ENCODE assay signal across 20 cellular contexts in genomic region chr9:106897223-106897622, GRCh38. TPM values are rescaled to one million over a fixed set of nuclear protein-coding genes. Genes with fewer than 3 reads are reported as not detected.
DNase-seq lines count a peak whose midpoint lies in the region; FAIRE-seq and TF ChIP-seq lines count a peak whose summit lies in the region.
"Had no signal": no experiment of that assay in that cellular context is flagged by ENCODE, and none has a peak within 500 bp of the region (broad histone marks: within the 10 kb centered on the region; RNA-seq: fewer than 3 reads in every experiment).

No MANE protein-coding gene starts in this region.

- H3K4me3 ChIP-seq in fibroblast of lung (replicated peaks in 1 of 4; ENCODE audit: control extremely low read depth in 1 of 4, insufficient read depth in 1 of 4, low read depth in 3 of 4, low read length in 4 of 4) (no peak overlapping the region), mesendoderm (ENCODE audit: low read length) (no peak overlapping the region)
- H3K4me3 ChIP-seq: GM23338, lung had no signal

- no peak overlapping the region for H4K5ac ChIP-seq in mesendoderm (ENCODE audit: low read length)

- H4K20me1 ChIP-seq in fibroblast of lung (ENCODE audit: control insufficient read depth, extremely low read depth, insufficient read depth, low read length) = no peaks in the 10 kb centered on the region

- H3K56ac ChIP-seq in mesendoderm (ENCODE audit: low read length) = no peak overlapping the region

- H3K27me3 Mint-ChIP-seq in neural crest cell (ENCODE audit: low read depth) = no peaks in the 10 kb centered on the region
- H3K27me3 Mint-ChIP-seq: activated CD4-positive, alpha-beta T cell treated with anti-CD3 and anti-CD28 coated beads, Interleukin-2, amount 10 ng/mL, durations not matched to agents 24 days and 14 days; stimulated activated naive CD8-positive, alpha-beta T cell treated with anti-CD3 and anti-CD28 coated beads, Interleukin-15, Interleukin-2, amounts not matched to agents 100 ng/mL and 50 ng/mL, for 24 hours had no signal

- H2BK5ac ChIP-seq in mesendoderm (ENCODE audit: low read length) = no peak overlapping the region

- H3K79me2 ChIP-seq in fibroblast of lung (ENCODE audit: control insufficient read depth, insufficient read depth, low read length) = peaks cover 16% of the 10 kb centered on the region
- H3K79me2 ChIP-seq in mesendoderm (ENCODE audit: control insufficient read depth, insufficient read depth, low read length) = peaks cover 40% of the 10 kb centered on the region

- no peaks in the 10 kb centered on the region for H3K9me3 ChIP-seq in fibroblast of lung (ENCODE audit: control insufficient read depth, insufficient read depth, low read depth, low read length)

- no peak overlapping the region for H3K18ac ChIP-seq in mesendoderm (ENCODE audit: low read length)

- no peak overlapping the region for H3K9ac ChIP-seq in fibroblast of lung (ENCODE audit: insufficient read depth, low read length)
- no peak overlapping the region for H3K9ac ChIP-seq in mesendoderm (ENCODE audit: low read length)

- peak overlapping the region; percentile 24 for H3K4me3 Mint-ChIP-seq in neural crest cell
- H3K4me3 Mint-ChIP-seq: activated CD4-positive, alpha-beta T cell treated with anti-CD3 and anti-CD28 coated beads, Interleukin-2, amount 10 ng/mL, durations not matched to agents 24 days and 14 days; GM23338; immature natural killer cell; stimulated activated naive CD8-positive, alpha-beta T cell treated with anti-CD3 and anti-CD28 coated beads, Interleukin-15, Interleukin-2, amounts not matched to agents 100 ng/mL and 50 ng/mL, for 24 hours had no signal

- no peak overlapping the region for H2BK120ac ChIP-seq in mesendoderm (ENCODE audit: low read depth, low read length)

- WGBS in mesendoderm (ENCODE audit: extremely low coverage, insufficient coverage, low lambda C conversion rate) = no CpG with 5 or more reads among the region's 1 CpG

- peak overlapping the region; percentile 14 for H3K27ac Mint-ChIP-seq in neural crest cell (ENCODE audit: unreplicated experiment)
- H3K27ac Mint-ChIP-seq: activated CD4-positive, alpha-beta T cell treated with anti-CD3 and anti-CD28 coated beads, Interleukin-2, amount 10 ng/mL, durations not matched to agents 24 days and 14 days; immature natural killer cell; stimulated activated naive CD8-positive, alpha-beta T cell treated with anti-CD3 and anti-CD28 coated beads, Interleukin-15, Interleukin-2, amounts not matched to agents 100 ng/mL and 50 ng/mL, for 24 hours had no signal

- H3K23ac ChIP-seq in mesendoderm (ENCODE audit: low read length) = no peak overlapping the region

- FAIRE-seq in GM12891 (lab: Jason Lieb, UNC) = no peak
- FAIRE-seq: G401.6 had no signal

- TF ChIP-seq CTCF in fibroblast of lung (conservative IDR thresholded peaks at IDR 0.05 in 1 of 2, IDR thresholded peaks at IDR 0.05 in 1 of 2; ENCODE audit: low read depth in 1 of 2, low read length in 2 of 2) (no peak), neural crest cell (conservative IDR thresholded peaks at IDR 0.05) (no peak)

- peaks cover 8% of the 10 kb centered on the region for H3K79me1 ChIP-seq in mesendoderm (ENCODE audit: low read length)

- no peak overlapping the region for H2AFZ ChIP-seq in fibroblast of lung (ENCODE audit: low read length)
- H2AFZ ChIP-seq: GM23338 had no signal

- no peak for TF ChIP-seq POLR2A in GM12891 (IDR thresholded peaks at IDR 0.05; ENCODE audit: low read depth, low read length)

- H2AK5ac ChIP-seq in mesendoderm (ENCODE audit: low read length) = no peak overlapping the region

- H3K36me3 Mint-ChIP-seq in neural crest cell (ENCODE audit: low read depth) = peaks cover 57% of the 10 kb centered on the region
- H3K36me3 Mint-ChIP-seq: immature natural killer cell had no signal

- no peaks in the 10 kb centered on the region for H3K27me3 ChIP-seq in fibroblast of lung (ENCODE audit: control insufficient read depth, insufficient read depth, low read length)
- no peaks in the 10 kb centered on the region for H3K27me3 ChIP-seq in mesendoderm (ENCODE audit: insufficient read depth, low read length, poor library complexity)

- H3K4ac ChIP-seq in mesendoderm (ENCODE audit: low read depth, low read length) = no peak overlapping the region

- H3K36me3 ChIP-seq in fibroblast of lung (ENCODE audit: control insufficient read depth, insufficient read depth, low read length) (no peaks in the 10 kb centered on the region), mesendoderm (ENCODE audit: control insufficient read depth, insufficient read depth, low read length) (no peaks in the 10 kb centered on the region)

- H3K4me1 ChIP-seq in fibroblast of lung (ENCODE audit: control insufficient read depth, extremely low read depth, insufficient read depth, low read length) = peaks cover 19% of the 10 kb centered on the region
- H3K4me1 ChIP-seq in mesendoderm (ENCODE audit: control insufficient read depth, low read depth, low read length) = peaks cover 7% of the 10 kb centered on the region

- peaks cover 21% of the 10 kb centered on the region for H3K9me3 Mint-ChIP-seq in neural crest cell

- no peak overlapping the region for H4K8ac ChIP-seq in mesendoderm (ENCODE audit: low read depth, low read length)

- H3K27ac ChIP-seq in fibroblast of lung (ENCODE audit: insufficient read depth, low read length) (no peak overlapping the region), mesendoderm (ENCODE audit: low read depth, low read length) (no peak overlapping the region)
- H3K27ac ChIP-seq: HL-60 had no signal

- no peak overlapping the region for H2BK15ac ChIP-seq in mesendoderm (replicated peaks; ENCODE audit: low read depth)

- peaks cover 55% of the 10 kb centered on the region for H3K4me1 Mint-ChIP-seq in neural crest cell
- H3K4me1 Mint-ChIP-seq: activated CD4-positive, alpha-beta T cell treated with anti-CD3 and anti-CD28 coated beads, Interleukin-2, amount 10 ng/mL, durations not matched to agents 24 days and 14 days; immature natural killer cell had no signal

- H3K4me2 ChIP-seq in fibroblast of lung (ENCODE audit: extremely low read depth, insufficient read depth, low read length) (no peak overlapping the region), mesendoderm (ENCODE audit: low read length) (no peak overlapping the region)
- H3K4me2 ChIP-seq: GM23338 had no signal

- DNase-seq in AG20443 (ENCODE audit: low spot score) = peak; percentile 29
- DNase-seq in RPMI7951 (ENCODE audit: low read depth) = peak; percentile 59
- DNase-seq in fibroblast of lung (ENCODE audit: low read depth in 2 of 2) = peak; percentile 17 to 73
- no peak for DNase-seq in neural crest cell (ENCODE audit: low read depth, low spot score)
- no peak for DNase-seq in mesendoderm
- no peak for DNase-seq in GM12891 (ENCODE audit: insufficient read length, low spot score)
- no peak for DNase-seq in C1 segment of cervical spinal cord (lab: John Stamatoyannopoulos, UW)
- no peak for DNase-seq in NCI-H82 treated with DMSO at 0.1 percent for 48 hours (lab: John Stamatoyannopoulos, UW; ENCODE audit: unreplicated experiment)
- DNase-seq: activated CD4-positive, alpha-beta T cell treated with anti-CD3 and anti-CD28 coated beads, Interleukin-2, amount 10 ng/mL, durations not matched to agents 24 days and 14 days; activated CD8-positive, alpha-beta memory T cell treated with anti-CD3 and anti-CD28 coated beads, Interleukin-2, amount 50 U/mL, for 48 hours; activated gamma-delta T cell treated with Interleukin-2 at 50 U/mL for 16 hours; Caco-2; immature natural killer cell; NCI-H2081; SIG-M5 had no signal

TF ChIP-seq in GM12891, 5 proteins besides CTCF, POLR2A, EP300 and RAD21:
- no peak for TF ChIP-seq POU2F2 (IDR thresholded peaks at IDR 0.05; ENCODE audit: low read depth, low read length)
- no peak for TF ChIP-seq PAX5 (IDR thresholded peaks at IDR 0.05; ENCODE audit: insufficient read depth, low read length, severe bottlenecking)
- TF ChIP-seq POLR2AphosphoS5 (IDR thresholded peaks at IDR 0.05; ENCODE audit: low read depth, low read length) = no peak
- TF ChIP-seq TAF1 (IDR thresholded peaks at IDR 0.05; ENCODE audit: low read depth, low read length) = no peak

RNA-seq across cellular contexts. Expression of gene ZNF462, which starts 34.3 kb away (rescaled TPM):
- 10.0 and 14.2 TPM in 2 replicates for total RNA-seq in RPMI7951 (2014; rRNA removed; shearing (Covaris generic))
- 19.5 and 27.4 TPM in 2 replicates for total RNA-seq in fibroblast of lung
- 6.0 and 6.3 TPM in 2 replicates for polyA plus RNA-seq in fibroblast of lung
- 5.3 and 7.5 TPM in 2 replicates for polyA plus RNA-seq in fibroblast of lung (2012)
- 34.8 and 37.5 TPM in 2 replicates for polyA minus RNA-seq in fibroblast of lung (ENCODE audit: low replicate concordance)
- 195 and 199 TPM in 2 replicates for total RNA-seq in neural crest cell
- 11.5 TPM for polyA plus RNA-seq in mesendoderm (2013, experiment 1 of 2)
- polyA plus RNA-seq in mesendoderm (2013, experiment 2 of 2) = 11.7 TPM
- 0.24 TPM for polyA plus RNA-seq in GM12891 (2012; ENCODE audit: low read depth, missing spikeins)

Comparison
In these comparisons a context has a peak if more than half of its experiments do, and no peak if none do; other contexts are left out.
1. DNase-seq: peak in AG20443 (single experiment), RPMI7951 (single experiment) and fibroblast of lung (2 of 2); none in neural crest cell (single experiment), mesendoderm (single experiment), GM12891 (single experiment), C1 segment of cervical spinal cord (0 of 14) and NCI-H82 treated with DMSO at 0.1 percent for 48 hours (single experiment).